In genomic region chr5:95060100-95060499, GRCh38 we compare ENCODE assay signal across 22 cellular contexts.
"Had no signal": no experiment of that assay in that cellular context is flagged by ENCODE, and none has a peak within 500 bp of the region (broad histone marks: within the 10 kb centered on the region; RNA-seq: fewer than 3 reads in every experiment).

No MANE protein-coding gene starts in this region.

- DNase-seq: activated CD4-positive, alpha-beta T cell treated with anti-CD3 and anti-CD28 coated beads, Interleukin-2, amount 10 ng/mL, durations not matched to agents 7 days and 5 days; activated CD4-positive, CD25-positive, alpha-beta regulatory T cell treated with anti-CD3 and anti-CD28 coated beads, Interleukin-2, amount 50 U/mL, for 72 hours; activated CD8-positive, alpha-beta memory T cell treated with anti-CD3 and anti-CD28 coated beads, Interleukin-2, amount 10 ng/mL, durations not matched to agents 7 days and 5 days; activated CD8-positive, alpha-beta T cell treated with anti-CD3 and anti-CD28 coated beads for 36 hours; activated effector memory CD4-positive, alpha-beta T cell treated with anti-CD3 and anti-CD28 coated beads, Interleukin-2, amount 50 U/mL, for 16 hours; activated naive CD4-positive, alpha-beta T cell treated with anti-CD3 and anti-CD28 coated beads, Interleukin-2, amount 10 ng/mL, durations not matched to agents 7 days and 5 days; activated T-cell treated with anti-CD3 and anti-CD28 coated beads for 4 hours; body of pancreas; cortex of kidney; heart left ventricle; islet precursor cell; left colon; nephron progenitor cell; occipital lobe; right lobe of liver; stimulated activated CD4-positive, alpha-beta T cell treated with anti-CD3 and anti-CD28 coated beads, Interleukin-1b, Interleukin-23, amount 100 ng/mL, for 48 hours; transverse colon; WERI-Rb-1 had no signal

- ATAC-seq: activated CD8-positive, alpha-beta memory T cell treated with anti-CD3 and anti-CD28 coated beads, Interleukin-2, amount 10 ng/mL, durations not matched to agents 7 days and 5 days; activated CD8-positive, alpha-beta T cell treated with anti-CD3 and anti-CD28 coated beads for 36 hours; body of pancreas; heart left ventricle; left colon; stimulated activated effector memory CD8-positive, alpha-beta T cell treated with anti-CD3 and anti-CD28 coated beads, Interleukin-12 subunit alpha, Interleukin-12 subunit beta, amount 100 ng/mL, for 72 hours had no signal

- H3K4me3 ChIP-seq: body of pancreas, cardiac muscle cell, heart left ventricle, right lobe of liver, skin epidermis, transverse colon had no signal

- H3K9me3 ChIP-seq: body of pancreas, heart left ventricle, right lobe of liver, transverse colon had no signal

- H3K27me3 ChIP-seq: body of pancreas, cardiac muscle cell, heart left ventricle, right lobe of liver, transverse colon had no signal

- H3K4me1 ChIP-seq: body of pancreas, right lobe of liver, transverse colon had no signal

- H3K36me3 ChIP-seq: cardiac muscle cell, heart left ventricle, right lobe of liver, transverse colon, WERI-Rb-1 had no signal

- H3K27ac ChIP-seq: body of pancreas, cardiac muscle cell, epithelial cell of prostate, heart left ventricle, right lobe of liver, skin epidermis, transverse colon, WERI-Rb-1 had no signal
